In genomic region chr4:153763404-153763803, GRCh38 we compare ENCODE assay signal across 1 cellular context.
TF ChIP-seq lines count a peak whose summit lies in the region.

No MANE protein-coding gene starts in this region.

TF ChIP-seq in H1, 55 proteins besides CTCF, POLR2A, EP300 and RAD21:
- no peak for TF ChIP-seq CHD7 (IDR thresholded peaks at IDR 0.05; ENCODE audit: insufficient replicate concordance, low read length)
- no peak for TF ChIP-seq ASH2L (IDR thresholded peaks at IDR 0.05; ENCODE audit: low read length)
- no peak for TF ChIP-seq CTBP2 (IDR thresholded peaks at IDR 0.05; ENCODE audit: borderline replicate concordance, insufficient read depth, insufficient read length, low read length)
- no peak for TF ChIP-seq CHD1 (IDR thresholded peaks at IDR 0.05; ENCODE audit: low read depth, low read length)
- no peak for TF ChIP-seq TAF1 (IDR thresholded peaks at IDR 0.05; ENCODE audit: low read depth, low read length)
- TF ChIP-seq FOSL1 (IDR thresholded peaks at IDR 0.05; ENCODE audit: insufficient read depth, low read depth, low read length) = no peak
- TF ChIP-seq RBBP5 (IDR thresholded peaks at IDR 0.05; ENCODE audit: borderline replicate concordance, low read depth, low read length) = no peak
TF ChIP-seq in H1: peak in this region for 0.
